ENCODE assay signal across 2 cellular contexts in genomic region chr11:47626234-47626633, GRCh38.
TF ChIP-seq lines count a peak whose summit lies in the region.

No MANE protein-coding gene starts in this region.

TF ChIP-seq in WTC11, 78 proteins besides CTCF, POLR2A, EP300 and RAD21:
- TF ChIP-seq MYBL2 (CRISPR knock-in tag; IDR thresholded peaks at IDR 0.05) (no peak), ZNF121 (CRISPR knock-in tag; IDR thresholded peaks at IDR 0.05) (peak; percentile 79)

TF ChIP-seq in K562, 482 proteins besides CTCF, POLR2A, EP300 and RAD21:
- TF ChIP-seq ZNF121 (CRISPR knock-in tag; conservative IDR thresholded peaks at IDR 0.05) (peak; percentile 81), CLOCK (CRISPR knock-in tag; IDR thresholded peaks at IDR 0.05; ENCODE audit: borderline replicate concordance) (no peak)
